11 cellular contexts compared by ENCODE assay signal in the genomic region with DNA sequence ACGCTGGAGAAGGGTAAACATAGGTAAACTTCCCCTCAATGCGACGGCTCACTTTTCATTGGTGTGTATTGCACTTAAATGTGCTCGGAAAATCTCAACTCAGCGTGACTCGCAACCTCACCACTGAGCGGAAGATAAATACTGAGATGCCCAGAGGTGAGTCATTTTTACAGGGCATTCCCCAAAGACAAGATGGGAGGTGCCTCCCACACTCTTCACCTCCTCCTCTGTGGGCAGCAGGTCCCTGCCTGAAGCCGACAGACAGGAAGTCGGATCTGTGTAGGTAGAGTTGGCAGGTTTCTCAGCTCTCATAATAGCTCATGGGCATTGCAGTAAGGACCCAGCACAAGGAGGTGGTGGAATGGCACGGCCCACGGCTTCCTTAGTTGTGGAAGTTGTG.
A peak's percentile ranks its signal among the peaks of the same experiment; 100 is the strongest.
DNase-seq lines count a peak whose midpoint lies in the region; ATAC-seq, FAIRE-seq and TF ChIP-seq lines count a peak whose summit lies in the region.
"Had no signal": no experiment of that assay in that cellular context is flagged by ENCODE, and none has a peak within 500 bp of the region (broad histone marks: within the 10 kb centered on the region; RNA-seq: fewer than 3 reads in every experiment).

No MANE protein-coding gene starts in this region.

- H3K14ac ChIP-seq in H1 (ENCODE audit: insufficient read length), result no peak overlapping the region

- no peak overlapping the region for H3K4me3 Mint-ChIP-seq in activated T-cell treated with anti-CD3 and anti-CD28 coated beads, Interleukin-2, amount 50 U/mL, for 72 hours
- no peak overlapping the region for H3K4me3 Mint-ChIP-seq in activated T-cell treated with anti-CD3 and anti-CD28 coated beads, Interleukin-2, amount 50 U/mL, for 4 hours

- no peaks in the 10 kb centered on the region for H3K23me2 ChIP-seq in H1 (ENCODE audit: low read depth, low read length)

- no peaks in the 10 kb centered on the region for H3K36me3 Mint-ChIP-seq in activated T-cell treated with anti-CD3 and anti-CD28 coated beads, Interleukin-2, amount 50 U/mL, for 72 hours (ENCODE audit: insufficient read depth in 2 of 2)
- H3K36me3 Mint-ChIP-seq in activated T-cell treated with anti-CD3 and anti-CD28 coated beads, Interleukin-2, amount 50 U/mL, for 4 hours (ENCODE audit: insufficient read depth), result no peaks in the 10 kb centered on the region

- no peak overlapping the region for H4K8ac ChIP-seq in H1 (ENCODE audit: extremely low read depth, insufficient read depth, low read length)

- H3K79me2 ChIP-seq in H1 (ENCODE audit: control insufficient read depth in 1 of 2, insufficient read depth in 2 of 2, low read length in 2 of 2), result no peaks in the 10 kb centered on the region

- H3K27ac ChIP-seq in H1 (ENCODE audit: low read depth, low read length), result no peak overlapping the region
- H3K27ac ChIP-seq: dorsolateral prefrontal cortex, heart right ventricle had no signal

- no peak overlapping the region for H4K91ac ChIP-seq in H1 (replicated peaks; ENCODE audit: insufficient read length, low read length)

- no peaks in the 10 kb centered on the region for H3K36me3 ChIP-seq in H1 (ENCODE audit: control insufficient read depth in 2 of 4, insufficient read depth in 4 of 4, low read length in 3 of 4)
- H3K36me3 ChIP-seq: heart right ventricle had no signal

- 92% methylated on average over 11 of the region's 11 CpGs; no CpG with 5 or more reads in 1 of the 2 experiments for WGBS in H1 (ENCODE audit: extremely low coverage in 1 of 2, insufficient coverage in 1 of 2, insufficient read length in 1 of 2, insufficient replicate concordance in 2 of 2, low coverage in 1 of 2, low lambda C conversion rate in 2 of 2, missing lambda C conversion rate in 1 of 2), 2 experiments

- H2AFZ ChIP-seq in H1 (ENCODE audit: low read length), result no peak overlapping the region

- no peak for TF ChIP-seq CTCF in H1 (IDR thresholded peaks at IDR 0.05; ENCODE audit: control extremely low read depth in 1 of 3, insufficient read depth in 1 of 3, low read depth in 1 of 3, low read length in 3 of 3)

- no peak overlapping the region for H3K9ac ChIP-seq in H1 (replicated peaks in 1 of 4; ENCODE audit: extremely low read depth in 1 of 4, low read depth in 3 of 4, low read length in 3 of 4)

- H2BK5ac ChIP-seq in H1 (ENCODE audit: low read depth, low read length), result no peak overlapping the region

- ATAC-seq in activated T-cell treated with anti-CD3 and anti-CD28 coated beads, Interleukin-2, amount 50 U/mL, for 72 hours (replicated peaks in 1 of 2), result peak; percentile 35 to 41
- no peak for ATAC-seq in activated T-cell treated with anti-CD3 and anti-CD28 coated beads, Interleukin-2, amount 50 U/mL, for 4 hours
- ATAC-seq in GM21717 (IDR thresholded peaks at IDR 0.05; ENCODE audit: unreplicated experiment) (no peak), GM18520 (IDR thresholded peaks at IDR 0.05; ENCODE audit: unreplicated experiment) (no peak)
- ATAC-seq: heart right ventricle had no signal

- H4K5ac ChIP-seq in H1 (ENCODE audit: insufficient read length, low read depth, low read length), result no peak overlapping the region

- no peak for TF ChIP-seq POLR2A in H1 (IDR thresholded peaks at IDR 0.05; ENCODE audit: control extremely low read depth in 1 of 2, low read depth in 2 of 2, low read length in 2 of 2)

- no peaks in the 10 kb centered on the region for H3K27me3 Mint-ChIP-seq in activated T-cell treated with anti-CD3 and anti-CD28 coated beads, Interleukin-2, amount 50 U/mL, for 72 hours (ENCODE audit: low read depth)
- H3K27me3 Mint-ChIP-seq in activated T-cell treated with anti-CD3 and anti-CD28 coated beads, Interleukin-2, amount 50 U/mL, for 4 hours (ENCODE audit: low read depth), result no peaks in the 10 kb centered on the region

- no peak overlapping the region for H2BK20ac ChIP-seq in H1 (ENCODE audit: low read length)

- H3K4me3 ChIP-seq in H1 (ENCODE audit: extremely low read depth in 1 of 4, insufficient read depth in 2 of 4, low read depth in 3 of 4, low read length in 4 of 4), result no peak overlapping the region
- H3K4me3 ChIP-seq: heart right ventricle had no signal

- H3K4me1 Mint-ChIP-seq in activated T-cell treated with anti-CD3 and anti-CD28 coated beads, Interleukin-2, amount 50 U/mL, for 72 hours (ENCODE audit: low read depth), result no peaks in the 10 kb centered on the region
- H3K4me1 Mint-ChIP-seq in activated T-cell treated with anti-CD3 and anti-CD28 coated beads, Interleukin-2, amount 50 U/mL, for 4 hours (ENCODE audit: low read depth), result no peaks in the 10 kb centered on the region

- no peaks in the 10 kb centered on the region for H3K4me1 ChIP-seq in H1 (replicated peaks in 1 of 4; ENCODE audit: control insufficient read depth in 3 of 4, insufficient read depth in 4 of 4, low read length in 3 of 4)
- H3K4me1 ChIP-seq: heart right ventricle had no signal

- peak in 1 of 2 donors; percentile 13 for DNase-seq in activated T-cell treated with anti-CD3 and anti-CD28 coated beads, Interleukin-2, amount 50 U/mL, for 72 hours
- no peak for DNase-seq in activated T-cell treated with anti-CD3 and anti-CD28 coated beads, Interleukin-2, amount 50 U/mL, for 4 hours
- DNase-seq in NCI-H69 (lab: John Stamatoyannopoulos, UW) (peak; percentile 59), H1 (ENCODE audit: low read depth in 1 of 2, low spot score in 2 of 2) (no peak), urothelium cell line (ENCODE audit: low spot score) (peak; percentile 87), NCI-H2171 treated with DMSO at 0.1 percent for 48 hours (lab: John Stamatoyannopoulos, UW) (no peak)
- DNase-seq: activated naive CD4-positive, alpha-beta T cell treated with anti-CD3 and anti-CD28 coated beads, Interleukin-2, amount 50 U/mL, for 16 hours; heart right ventricle had no signal

- POLR2A ChIA-PET in H1 (lab: Charles Lee; ENCODE audit: partially characterized antibody), result no interaction called here

- no peak overlapping the region for H2BK15ac ChIP-seq in H1 (ENCODE audit: low read length)

- TF ChIP-seq EP300 in H1 (IDR thresholded peaks at IDR 0.05; ENCODE audit: borderline replicate concordance in 1 of 2, low read depth in 2 of 2, low read length in 2 of 2), result no peak

- FAIRE-seq in H1 (lab: Jason Lieb, UNC), result no peak
- peak; percentile 20 for FAIRE-seq in urothelium cell line (lab: Jason Lieb, UNC)

- H3K27ac Mint-ChIP-seq in activated T-cell treated with anti-CD3 and anti-CD28 coated beads, Interleukin-2, amount 50 U/mL, for 72 hours, result no peak overlapping the region

- no peak overlapping the region for H3K56ac ChIP-seq in H1 (replicated peaks; ENCODE audit: insufficient read length, low read depth, low read length)

- no peak overlapping the region for H2BK12ac ChIP-seq in H1 (ENCODE audit: low read depth, low read length)

- no peaks in the 10 kb centered on the region for H3K79me1 ChIP-seq in H1 (ENCODE audit: low read depth, low read length)

- no peaks in the 10 kb centered on the region for H3K27me3 ChIP-seq in H1 (replicated peaks in 1 of 4; ENCODE audit: control insufficient read depth in 3 of 4, extremely low read depth in 1 of 4, insufficient read depth in 3 of 4, low read length in 3 of 4)
- H3K27me3 ChIP-seq: dorsolateral prefrontal cortex, heart right ventricle had no signal

- H3K23ac ChIP-seq in H1 (ENCODE audit: insufficient read length), result no peak overlapping the region

- H4K20me1 ChIP-seq in H1 (replicated peaks in 1 of 2; ENCODE audit: control insufficient read depth in 1 of 2, insufficient read depth in 2 of 2, low read length in 2 of 2), result no peaks in the 10 kb centered on the region

- no peak overlapping the region for H3K18ac ChIP-seq in H1 (ENCODE audit: extremely low read depth, low read length)

- TF ChIP-seq RAD21 in H1 (IDR thresholded peaks at IDR 0.05 in 1 of 2, conservative IDR thresholded peaks at IDR 0.05 in 1 of 2; ENCODE audit: low read depth in 2 of 2, low read length in 2 of 2), result no peak

- no peak overlapping the region for H3K4me2 ChIP-seq in H1 (ENCODE audit: insufficient read depth in 1 of 2, low read depth in 2 of 2, low read length in 2 of 2)

- peaks cover 0 to 3% of the 10 kb centered on the region in 2 experiments; a peak in 1 of 4 replicates for H3K9me3 ChIP-seq in H1 (ENCODE audit: insufficient read depth in 2 of 2, low read depth in 1 of 2, low read length in 1 of 2)
- H3K9me3 ChIP-seq: heart right ventricle had no signal

- H3K9me3 Mint-ChIP-seq in activated T-cell treated with anti-CD3 and anti-CD28 coated beads, Interleukin-2, amount 50 U/mL, for 72 hours, result peaks cover 8 to 15% of the 10 kb centered on the region in 2 donors
- H3K9me3 Mint-ChIP-seq in activated T-cell treated with anti-CD3 and anti-CD28 coated beads, Interleukin-2, amount 50 U/mL, for 4 hours, result peaks cover 10% of the 10 kb centered on the region

- H3K4ac ChIP-seq in H1 (replicated peaks; ENCODE audit: insufficient read length, low read depth, low read length), result no peak overlapping the region

- H2AK5ac ChIP-seq in H1 (ENCODE audit: low read depth, low read length), result 0 out of 2 replicates have a peak overlapping the region, but pooled peaks have one; percentile 19

- no peak overlapping the region for H2BK120ac ChIP-seq in H1 (replicated peaks; ENCODE audit: low read depth, low read length)

- CTCF ChIA-PET in H1 (lab: Charles Lee; ENCODE audit: partially characterized antibody), result interaction anchor here (0.7 kb wide), 1 partner anchor 352 kb away, joined by 3 read pairs; no protein-coding TSS in a partner anchor

TF ChIP-seq in H1, 55 proteins besides CTCF, POLR2A, EP300 and RAD21 (continues in another document):
- TF ChIP-seq KDM1A (IDR thresholded peaks at IDR 0.05; ENCODE audit: borderline replicate concordance, low read length) (no peak), GTF2F1 (IDR thresholded peaks at IDR 0.05; ENCODE audit: borderline replicate concordance, low read depth, low read length) (no peak), SIN3A (conservative IDR thresholded peaks at IDR 0.05 in 1 of 2, IDR thresholded peaks at IDR 0.05 in 1 of 2; ENCODE audit: low read depth in 1 of 2, low read length in 2 of 2) (no peak), RXRA (IDR thresholded peaks at IDR 0.05; ENCODE audit: insufficient read depth, low read depth, low read length) (no peak)

Comparison
In these comparisons a context has a peak if more than half of its experiments do, and no peak if none do; other contexts are left out.
1. ATAC-seq: peak in activated T-cell treated with anti-CD3 and anti-CD28 coated beads, Interleukin-2, amount 50 U/mL, for 72 hours (2 of 2); none in activated T-cell treated with anti-CD3 and anti-CD28 coated beads, Interleukin-2, amount 50 U/mL, for 4 hours (0 of 2), GM21717 (single experiment) and GM18520 (single experiment).
2. DNase-seq: peak in NCI-H69 (single experiment) and urothelium cell line (single experiment); none in activated T-cell treated with anti-CD3 and anti-CD28 coated beads, Interleukin-2, amount 50 U/mL, for 4 hours (single experiment), H1 (0 of 2) and NCI-H2171 treated with DMSO at 0.1 percent for 48 hours (single experiment).